In the genomic region with DNA sequence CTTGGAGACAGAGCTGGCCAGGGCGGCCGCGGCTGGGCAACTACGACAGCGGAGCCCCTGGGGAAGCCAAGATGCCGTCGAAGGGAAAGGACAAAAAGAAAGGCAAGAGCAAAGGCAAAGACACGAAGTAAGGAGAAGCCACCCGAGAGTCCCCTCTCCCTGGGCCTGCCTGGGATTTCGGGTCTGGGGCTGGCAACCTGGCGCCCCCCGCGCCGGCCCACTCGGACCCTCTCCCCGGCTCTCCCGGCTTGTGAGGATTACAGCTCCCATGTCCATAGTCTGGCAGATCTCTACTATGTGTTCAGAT, we compare ENCODE assay signal across 8 cellular contexts. TPM values are rescaled to one million over a fixed set of nuclear protein-coding genes. Genes with fewer than 3 reads are reported as not detected.
DNase-seq lines count a peak whose midpoint lies in the region; ATAC-seq and TF ChIP-seq lines count a peak whose summit lies in the region.

No MANE protein-coding gene starts in this region.

- H3K9me3 ChIP-seq in DND-41 (ENCODE audit: insufficient read depth, low read length, severe bottlenecking), result no peaks in the 10 kb centered on the region
- no peaks in the 10 kb centered on the region for H3K9me3 ChIP-seq in NT2/D1 (ENCODE audit: insufficient read depth, low read length)
- no peaks in the 10 kb centered on the region for H3K9me3 ChIP-seq in endodermal cell (ENCODE audit: control insufficient read depth, low read length)

- H3K36me3 Mint-ChIP-seq in endodermal cell (ENCODE audit: low read depth) (no peaks in the 10 kb centered on the region), osteocyte (ENCODE audit: unreplicated experiment) (no peaks in the 10 kb centered on the region)

- peak overlapping the region; percentile 28 for H3K27ac Mint-ChIP-seq in endodermal cell
- H3K27ac Mint-ChIP-seq in osteocyte (ENCODE audit: unreplicated experiment), result peak overlapping the region; percentile 99

- H3K9me3 Mint-ChIP-seq in endodermal cell (no peaks in the 10 kb centered on the region), osteocyte (ENCODE audit: unreplicated experiment) (no peaks in the 10 kb centered on the region)

- 2 to 3% methylated on average over 6 to 17 of the region's 17 CpGs for WGBS in endodermal cell (ENCODE audit: insufficient coverage in 1 of 2, insufficient read length in 1 of 2), 2 experiments

- ATAC-seq in DND-41 (ENCODE audit: insufficient read depth, low read depth) (no peak), GM18505 (IDR thresholded peaks at IDR 0.05; ENCODE audit: unreplicated experiment) (no peak)

- no peaks in the 10 kb centered on the region for H4K20me1 ChIP-seq in DND-41 (ENCODE audit: insufficient read depth, low read length)

- H3K79me2 ChIP-seq in DND-41 (ENCODE audit: insufficient read depth, low read length), result peaks cover 7% of the 10 kb centered on the region

- peak overlapping the region; percentile 74 to 99 for H3K4me3 ChIP-seq in DND-41 (ENCODE audit: low read depth in 1 of 2, low read length in 2 of 2)
- peak overlapping the region; percentile 91 for H3K4me3 ChIP-seq in NT2/D1 (ENCODE audit: insufficient read length, low read depth)
- peak overlapping the region; percentile 83 for H3K4me3 ChIP-seq in endodermal cell (ENCODE audit: low read length)

- peak overlapping the region; percentile 96 for H3K4me2 ChIP-seq in DND-41 (ENCODE audit: insufficient read depth, low read length)

- DNase-seq in DND-41 (no peak), NT2/D1 (ENCODE audit: low read depth, low spot score) (no peak), endodermal cell (no peak), osteocyte (ENCODE audit: extremely low spot score, unreplicated experiment) (no peak), iPS-NIHi11 (ENCODE audit: low spot score) (no peak), H4 (ENCODE audit: low spot score) (no peak), epidermal melanocyte (ENCODE audit: insufficient read length, low spot score) (no peak)

- H3K9ac ChIP-seq in DND-41 (ENCODE audit: low read depth, low read length), result peak overlapping the region; percentile 94
- peak overlapping the region; percentile 91 for H3K9ac ChIP-seq in NT2/D1 (ENCODE audit: insufficient read length, low read depth)
- H3K9ac ChIP-seq in endodermal cell (ENCODE audit: extremely low read depth, low read length, poor library complexity, severe bottlenecking), result peak overlapping the region; percentile 63

- TF ChIP-seq POLR2A in GM18505 (IDR thresholded peaks at IDR 0.05; ENCODE audit: borderline replicate concordance, extremely low read depth, insufficient read depth, insufficient read length), result no peak

- H3K4me1 ChIP-seq in DND-41 (ENCODE audit: insufficient read depth, low read length) (peaks cover 20% of the 10 kb centered on the region), NT2/D1 (ENCODE audit: insufficient read depth, insufficient read length) (no peaks in the 10 kb centered on the region), endodermal cell (ENCODE audit: control insufficient read depth, insufficient read depth, low read length) (no peaks in the 10 kb centered on the region)

- H2AFZ ChIP-seq in DND-41 (ENCODE audit: low read depth, low read length), result peak overlapping the region; percentile 100

- H3K27me3 Mint-ChIP-seq in endodermal cell (ENCODE audit: insufficient read depth) (no peaks in the 10 kb centered on the region), osteocyte (ENCODE audit: unreplicated experiment) (no peaks in the 10 kb centered on the region)

- H3K4me3 Mint-ChIP-seq in endodermal cell (peak overlapping the region; percentile 91), osteocyte (ENCODE audit: unreplicated experiment) (peak overlapping the region; percentile 97)

- H3K27me3 ChIP-seq in DND-41 (ENCODE audit: insufficient read depth, low read length, poor library complexity) (no peaks in the 10 kb centered on the region), NT2/D1 (ENCODE audit: insufficient read depth, insufficient read length) (peaks cover 3% of the 10 kb centered on the region), endodermal cell (ENCODE audit: control insufficient read depth, insufficient read depth, low read length, poor library complexity, severe bottlenecking) (no peaks in the 10 kb centered on the region)

- H3K27ac ChIP-seq in DND-41 (ENCODE audit: low read length), result peak overlapping the region; percentile 54; the same call in 1 of the 2 replicates
- no peak overlapping the region for H3K27ac ChIP-seq in endodermal cell (ENCODE audit: low read depth, low read length)

- TF ChIP-seq CTCF in DND-41 (IDR thresholded peaks at IDR 0.05; ENCODE audit: borderline replicate concordance, extremely low read depth, low read length, poor library complexity, severe bottlenecking) (no peak), endodermal cell (conservative IDR thresholded peaks at IDR 0.05) (no peak), osteocyte (IDR thresholded peaks at IDR 0.05) (no peak)

- H3K36me3 ChIP-seq in DND-41 (ENCODE audit: insufficient read depth, low read length) (peaks cover 3% of the 10 kb centered on the region; the same call in 1 of the 2 replicates), NT2/D1 (ENCODE audit: insufficient read depth, insufficient read length, low read length) (no peaks in the 10 kb centered on the region), endodermal cell (ENCODE audit: control insufficient read depth, insufficient read depth, low read length) (no peaks in the 10 kb centered on the region)

- H3K4me1 Mint-ChIP-seq in endodermal cell (peaks cover 3% of the 10 kb centered on the region), osteocyte (ENCODE audit: unreplicated experiment) (peaks cover 19% of the 10 kb centered on the region)

RNA-seq across cellular contexts. Expression of a gene that starts 0.2 kb away (rescaled TPM):
- 1 to 10 TPM; 2.6 to 2.9 TPM for total RNA-seq in endodermal cell
- 3.4 TPM for polyA plus RNA-seq in endodermal cell (2013, experiment 1 of 2)
- 2.8 TPM for polyA plus RNA-seq in endodermal cell (2013, experiment 2 of 2)
- 8.0 and 9.1 TPM in 2 replicates for total RNA-seq in osteocyte
- 0.70 and 1.4 TPM in 2 replicates for total RNA-seq in H4 (2014; rRNA removed; shearing (Covaris generic))

RNA-seq across cellular contexts. Expression of a gene that starts 0.3 kb away (rescaled TPM):
- total RNA-seq in endodermal cell, result 10 to 100 TPM; 15.6 to 16.5 TPM
- 10.0 TPM for polyA plus RNA-seq in endodermal cell (2013, experiment 1 of 2)
- 9.2 TPM for polyA plus RNA-seq in endodermal cell (2013, experiment 2 of 2)
- total RNA-seq in osteocyte, result 17.0 and 18.4 TPM in 2 replicates
- total RNA-seq in H4 (2014; rRNA removed; shearing (Covaris generic)), result 2.9 and 5.6 TPM in 2 replicates
